Comparison of ENCODE assay signal across 11 cellular contexts in genomic region chr18:23578891-23579653, GRCh38. TPM values are rescaled to one million over a fixed set of nuclear protein-coding genes. Genes with fewer than 3 reads are reported as not detected.
DNase-seq lines count a peak whose midpoint lies in the region; ATAC-seq, FAIRE-seq and TF ChIP-seq lines count a peak whose summit lies in the region.
"Had no signal": no experiment of that assay in that cellular context is flagged by ENCODE, and none has a peak within 500 bp of the region (broad histone marks: within the 10 kb centered on the region; RNA-seq: fewer than 3 reads in every experiment).

No MANE protein-coding gene starts in this region.

- H3K4me1 Mint-ChIP-seq in activated T-cell treated with anti-CD3 and anti-CD28 coated beads, Interleukin-2, amount 50 U/mL, for 72 hours (ENCODE audit: low read depth), result peaks cover 68% of the 10 kb centered on the region
- peaks cover 73% of the 10 kb centered on the region for H3K4me1 Mint-ChIP-seq in activated T-cell treated with anti-CD3 and anti-CD28 coated beads, Interleukin-2, amount 50 U/mL, for 4 hours (ENCODE audit: low read depth)
- H3K4me1 Mint-ChIP-seq in stimulated activated naive B cell treated with anti-CD40 and anti-IgM and Interleukin-4, amounts not matched to agents 10 μg/mL and 1 μg/mL and 100 μg/mL, for 72 hours, result peaks cover 21 to 60% of the 10 kb centered on the region in 2 donors

- no peak for DNase-seq in activated T-cell treated with anti-CD3 and anti-CD28 coated beads, Interleukin-2, amount 50 U/mL, for 72 hours
- DNase-seq in activated T-cell treated with anti-CD3 and anti-CD28 coated beads, Interleukin-2, amount 50 U/mL, for 4 hours, result no peak
- DNase-seq in SKM-1 treated with dmso at 0.1 percent for 144 hours (lab: John Stamatoyannopoulos, UW; ENCODE audit: unreplicated experiment) (peak; percentile 64), fibroblast of mammary gland (ENCODE audit: low read depth) (peak; percentile 69), OCI-M2 (lab: John Stamatoyannopoulos, UW; ENCODE audit: unreplicated experiment) (no peak), HTR-8/SVneo (ENCODE audit: insufficient read length, low spot score) (no peak)
- DNase-seq in stimulated activated naive B cell treated with anti-CD40 and anti-IgM and Interleukin-4, amounts not matched to agents 10 μg/mL and 1 μg/mL and 100 μg/mL, for 72 hours, result no peak
- DNase-seq: effector memory CD4-positive, alpha-beta T cell; NCI-H1694 treated with DMSO at 0.1 percent for 48 hours had no signal

- no peak overlapping the region for H3K4me3 ChIP-seq in fibroblast of mammary gland (ENCODE audit: control insufficient read depth, low read depth, low read length)

- H3K4me3 Mint-ChIP-seq in activated T-cell treated with anti-CD3 and anti-CD28 coated beads, Interleukin-2, amount 50 U/mL, for 72 hours, result peak overlapping the region in 1 of 2 donors; percentile 11
- H3K4me3 Mint-ChIP-seq in activated T-cell treated with anti-CD3 and anti-CD28 coated beads, Interleukin-2, amount 50 U/mL, for 4 hours, result no peak overlapping the region
- no peak overlapping the region for H3K4me3 Mint-ChIP-seq in stimulated activated naive B cell treated with anti-CD40 and anti-IgM and Interleukin-4, amounts not matched to agents 10 μg/mL and 1 μg/mL and 100 μg/mL, for 72 hours

- no peaks in the 10 kb centered on the region for H3K9me3 Mint-ChIP-seq in activated T-cell treated with anti-CD3 and anti-CD28 coated beads, Interleukin-2, amount 50 U/mL, for 72 hours
- no peaks in the 10 kb centered on the region for H3K9me3 Mint-ChIP-seq in activated T-cell treated with anti-CD3 and anti-CD28 coated beads, Interleukin-2, amount 50 U/mL, for 4 hours
- H3K9me3 Mint-ChIP-seq in stimulated activated naive B cell treated with anti-CD40 and anti-IgM and Interleukin-4, amounts not matched to agents 10 μg/mL and 1 μg/mL and 100 μg/mL, for 72 hours, result no peaks in the 10 kb centered on the region

- no peak for ATAC-seq in activated T-cell treated with anti-CD3 and anti-CD28 coated beads, Interleukin-2, amount 50 U/mL, for 72 hours (replicated peaks in 1 of 2)
- ATAC-seq in activated T-cell treated with anti-CD3 and anti-CD28 coated beads, Interleukin-2, amount 50 U/mL, for 4 hours, result no peak
- no peak for ATAC-seq in stimulated activated naive B cell treated with anti-CD40 and anti-IgM and Interleukin-4, amounts not matched to agents 10 μg/mL and 1 μg/mL and 100 μg/mL, for 72 hours (replicated peaks)
- ATAC-seq in HG03521 (IDR thresholded peaks at IDR 0.05; ENCODE audit: unreplicated experiment), result no peak
- ATAC-seq: SK-N-SH treated with all-trans-retinoic acid at 6 μM for 48 hours had no signal

- H3K27me3 Mint-ChIP-seq in activated T-cell treated with anti-CD3 and anti-CD28 coated beads, Interleukin-2, amount 50 U/mL, for 72 hours (ENCODE audit: low read depth), result no peaks in the 10 kb centered on the region
- H3K27me3 Mint-ChIP-seq in activated T-cell treated with anti-CD3 and anti-CD28 coated beads, Interleukin-2, amount 50 U/mL, for 4 hours (ENCODE audit: low read depth), result no peaks in the 10 kb centered on the region
- H3K27me3 Mint-ChIP-seq in stimulated activated naive B cell treated with anti-CD40 and anti-IgM and Interleukin-4, amounts not matched to agents 10 μg/mL and 1 μg/mL and 100 μg/mL, for 72 hours, result no peaks in the 10 kb centered on the region

- peak overlapping the region; percentile 49 for H3K27ac Mint-ChIP-seq in activated T-cell treated with anti-CD3 and anti-CD28 coated beads, Interleukin-2, amount 50 U/mL, for 72 hours
- peak overlapping the region; percentile 72 for H3K27ac Mint-ChIP-seq in stimulated activated naive B cell treated with anti-CD40 and anti-IgM and Interleukin-4, amounts not matched to agents 10 μg/mL and 1 μg/mL and 100 μg/mL, for 72 hours

- H3K36me3 Mint-ChIP-seq in activated T-cell treated with anti-CD3 and anti-CD28 coated beads, Interleukin-2, amount 50 U/mL, for 72 hours (ENCODE audit: insufficient read depth in 2 of 2), result peaks cover 0 to 6% of the 10 kb centered on the region in 2 donors
- H3K36me3 Mint-ChIP-seq in activated T-cell treated with anti-CD3 and anti-CD28 coated beads, Interleukin-2, amount 50 U/mL, for 4 hours (ENCODE audit: insufficient read depth), result peaks cover 20% of the 10 kb centered on the region
- H3K36me3 Mint-ChIP-seq in stimulated activated naive B cell treated with anti-CD40 and anti-IgM and Interleukin-4, amounts not matched to agents 10 μg/mL and 1 μg/mL and 100 μg/mL, for 72 hours, result peaks cover 31 to 54% of the 10 kb centered on the region in 2 donors

- no peak for FAIRE-seq in HTR-8/SVneo (lab: Jason Lieb, UNC)

- TF ChIP-seq CTCF in fibroblast of mammary gland (conservative IDR thresholded peaks at IDR 0.05; ENCODE audit: control insufficient read depth, insufficient read depth, low read depth, low read length), result no peak

RNA-seq across cellular contexts. Expression of gene NPC1, which starts 7.2 kb away (rescaled TPM):
- total RNA-seq in activated T-cell treated with anti-CD3 and anti-CD28 coated beads, Interleukin-2, amount 50 U/mL, for 72 hours, result 10 to 100 TPM; 29.3 to 32.4 TPM
- 10 to 100 TPM; 15.9 to 25.4 (median 19.0) TPM for total RNA-seq in activated T-cell treated with anti-CD3 and anti-CD28 coated beads, Interleukin-2, amount 50 U/mL, for 4 hours

Comparison
In these comparisons a context has a peak if more than half of its experiments do, and no peak if none do; other contexts are left out.
1. DNase-seq: peak in SKM-1 treated with dmso at 0.1 percent for 144 hours (single experiment) and fibroblast of mammary gland (single experiment); none in activated T-cell treated with anti-CD3 and anti-CD28 coated beads, Interleukin-2, amount 50 U/mL, for 72 hours (0 of 2), activated T-cell treated with anti-CD3 and anti-CD28 coated beads, Interleukin-2, amount 50 U/mL, for 4 hours (single experiment), stimulated activated naive B cell treated with anti-CD40 and anti-IgM and Interleukin-4, amounts not matched to agents 10 μg/mL and 1 μg/mL and 100 μg/mL, for 72 hours (single experiment), OCI-M2 (single experiment) and HTR-8/SVneo (single experiment).